8 cellular contexts compared by ENCODE assay signal in the genomic region with DNA sequence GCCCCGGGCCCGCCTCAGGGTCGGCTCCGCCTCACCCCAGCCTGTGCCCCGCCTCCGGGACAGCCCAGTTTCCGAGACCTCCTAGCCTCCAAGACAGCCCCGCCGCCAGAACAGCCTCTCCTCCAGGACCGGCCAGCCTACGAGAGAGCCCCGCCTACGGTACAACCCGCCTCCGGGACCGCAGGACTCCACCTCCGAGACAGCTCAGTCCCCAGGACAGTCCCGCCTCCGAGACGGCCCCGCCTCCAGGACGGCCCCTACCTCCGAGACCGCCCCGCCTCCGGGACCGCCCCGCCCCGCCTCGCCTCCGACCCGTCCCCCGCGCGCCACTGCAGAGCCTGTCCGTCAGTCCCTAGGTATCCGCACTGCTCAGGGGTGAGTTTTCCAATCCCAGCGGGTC. TPM values are rescaled to one million over a fixed set of nuclear protein-coding genes. Genes with fewer than 3 reads are reported as not detected.
DNase-seq lines count a peak whose midpoint lies in the region; ATAC-seq, FAIRE-seq and TF ChIP-seq lines count a peak whose summit lies in the region.
"Not testable (repeated sequence)": the region's sequence is repeated elsewhere in the genome, so short reads cannot be mapped to it uniquely, and the experiment has no call there.

A gene (plus strand): TSS at position 329 of the 400 bp plus-strand sequence.

- not testable (repeated sequence) for H4K20me1 ChIP-seq in HepG2 (ENCODE audit: insufficient read depth, low read length)

- not testable (repeated sequence) for TF ChIP-seq RAD21 in A549 (conservative IDR thresholded peaks at IDR 0.05 in 1 of 2, IDR thresholded peaks at IDR 0.05 in 1 of 2); HepG2 (CRISPR knock-in tag; IDR thresholded peaks at IDR 0.05)

- not testable (repeated sequence) for TF ChIP-seq POLR2A in A549 (IDR thresholded peaks at IDR 0.05; ENCODE audit: low read length); HepG2 (IDR thresholded peaks at IDR 0.05; ENCODE audit: insufficient read depth in 1 of 2, low read depth in 2 of 2, low read length in 2 of 2)

- FAIRE-seq in A549 (lab: Jason Lieb, UNC); HepG2 (lab: Jason Lieb, UNC): not testable (repeated sequence)

- intact Hi-C loops in activated CD4-positive, alpha-beta memory T cell treated with anti-CD3 and anti-CD28 coated beads for 36 hours (cut with micrococcal nuclease); HepG2 (cut with micrococcal nuclease; ENCODE audit: unreplicated experiment): not testable (repeated sequence)

- not testable (repeated sequence) for H3K4me1 Mint-ChIP-seq in activated CD4-positive, alpha-beta memory T cell treated with anti-CD3 and anti-CD28 coated beads for 36 hours (ENCODE audit: low read depth); activated naive CD8-positive, alpha-beta T cell treated with anti-CD3 and anti-CD28 coated beads, Interleukin-2, amount 50 U/mL, for 24 hours

- not testable (repeated sequence) for BruUV-seq in HepG2 (replicated peaks; lab: Mats Ljungman, UMichigan)

- H3K4me3 Mint-ChIP-seq in activated CD4-positive, alpha-beta memory T cell treated with anti-CD3 and anti-CD28 coated beads for 36 hours = not testable (repeated sequence)
- H3K4me3 Mint-ChIP-seq in activated naive CD8-positive, alpha-beta T cell treated with anti-CD3 and anti-CD28 coated beads, Interleukin-2, amount 50 U/mL, for 24 hours = peak within 1 kb of the TSS; percentile 51

- H3K9ac ChIP-seq in HepG2 (ENCODE audit: insufficient read depth, low read depth, low read length) = not testable (repeated sequence)

- not testable (repeated sequence) for H3K27me3 Mint-ChIP-seq in activated CD4-positive, alpha-beta memory T cell treated with anti-CD3 and anti-CD28 coated beads for 36 hours; activated naive CD8-positive, alpha-beta T cell treated with anti-CD3 and anti-CD28 coated beads, Interleukin-2, amount 50 U/mL, for 24 hours

- not testable (repeated sequence) for H3K4me3 ChIP-seq in A549; HepG2 (replicated peaks in 1 of 3; ENCODE audit: insufficient read depth in 1 of 3, low read depth in 2 of 3, low read length in 3 of 3)

- not testable (repeated sequence) for H3K9me3 ChIP-seq in A549; HepG2 (ENCODE audit: low read length)

- WGBS in A549 (ENCODE audit: missing lambda C conversion rate) = no CpG with 5 or more reads among the region's 38 CpGs
- WGBS in HepG2 (ENCODE audit: low lambda C conversion rate) = no CpG with 5 or more reads among the region's 38 CpGs

- H3K4me1 ChIP-seq in A549; HepG2 (ENCODE audit: insufficient read depth, low read length): not testable (repeated sequence)

- DNase-seq in A549 (ENCODE audit: low read depth in 1 of 2, low spot score in 1 of 2); HepG2 (ENCODE audit: low spot score): not testable (repeated sequence)
- DNase-seq in activated CD4-positive, alpha-beta memory T cell treated with anti-CD3 and anti-CD28 coated beads for 36 hours = peak; percentile 80
- DNase-seq in activated naive CD8-positive, alpha-beta T cell treated with anti-CD3 and anti-CD28 coated beads, Interleukin-2, amount 50 U/mL, for 24 hours = peak; percentile 84
- peak; percentile 52 to 73 (median 57) for DNase-seq in stimulated activated CD4-positive, alpha-beta T cell treated with anti-CD3 and anti-CD28 coated beads, TNF-alpha, amount 100 ng/mL, for 4 hours (ENCODE audit: low read depth in 3 of 3)

- TF ChIP-seq EP300 in A549 (IDR thresholded peaks at IDR 0.05); HepG2 (IDR thresholded peaks at IDR 0.05; ENCODE audit: low read depth in 2 of 2, low read length in 2 of 2); HepG2 (CRISPR knock-in tag; IDR thresholded peaks at IDR 0.05; ENCODE audit: borderline replicate concordance): not testable (repeated sequence)

- CTCF ChIA-PET in A549 (lab: Yijun Ruan, JAX); activated CD4-positive, alpha-beta memory T cell treated with anti-CD3 and anti-CD28 coated beads for 36 hours (lab: Charles Lee); HepG2 (lab: Yijun Ruan, JAX; ENCODE audit: low intra/inter-chr PET ratio, low total read pairs): not testable (repeated sequence)

- in situ Hi-C loops in HepG2 (cut with HindIII; ENCODE audit: extremely low pct_ligation_motif_present, low pct_unique_long_range_greater_than_20kb) = not testable (repeated sequence)

- ATAC-seq in A549 (peak; percentile 91 to 98), GM19025 (IDR thresholded peaks at IDR 0.05; ENCODE audit: low read depth, unreplicated experiment) (peak; percentile 82), HG02610 (IDR thresholded peaks at IDR 0.05; ENCODE audit: unreplicated experiment) (peak; percentile 82), HG03460 (IDR thresholded peaks at IDR 0.05; ENCODE audit: unreplicated experiment) (peak; percentile 82), HepG2 (peak; percentile 97)
- peak; percentile 90 for ATAC-seq in activated naive CD8-positive, alpha-beta T cell treated with anti-CD3 and anti-CD28 coated beads, Interleukin-2, amount 50 U/mL, for 24 hours

- POLR2A ChIA-PET in A549 (lab: Yijun Ruan, JAX); activated CD4-positive, alpha-beta memory T cell treated with anti-CD3 and anti-CD28 coated beads for 36 hours (lab: Charles Lee); HepG2 (lab: Yijun Ruan, JAX): not testable (repeated sequence)

- H3K4me2 ChIP-seq in A549; HepG2 (ENCODE audit: low read depth, low read length): not testable (repeated sequence)

- H3K36me3 Mint-ChIP-seq in activated CD4-positive, alpha-beta memory T cell treated with anti-CD3 and anti-CD28 coated beads for 36 hours; activated naive CD8-positive, alpha-beta T cell treated with anti-CD3 and anti-CD28 coated beads, Interleukin-2, amount 50 U/mL, for 24 hours (ENCODE audit: low read depth): not testable (repeated sequence)

- H3K27me3 ChIP-seq in HepG2 (ENCODE audit: control insufficient read depth in 1 of 2, insufficient read depth in 2 of 2, low read length in 2 of 2) = not testable (repeated sequence)

- H3K79me2 ChIP-seq in HepG2 (ENCODE audit: insufficient read depth, low read length) = not testable (repeated sequence)

- H3K36me3 ChIP-seq in HepG2 (replicated peaks in 1 of 2; ENCODE audit: control insufficient read depth in 1 of 2, insufficient read depth in 2 of 2, low read length in 2 of 2) = not testable (repeated sequence)

- TF ChIP-seq CTCF in A549 (IDR thresholded peaks at IDR 0.05); HepG2 (CRISPR knock-in tag; IDR thresholded peaks at IDR 0.05): not testable (repeated sequence)

- not testable (repeated sequence) for H3K9me3 Mint-ChIP-seq in activated CD4-positive, alpha-beta memory T cell treated with anti-CD3 and anti-CD28 coated beads for 36 hours; activated naive CD8-positive, alpha-beta T cell treated with anti-CD3 and anti-CD28 coated beads, Interleukin-2, amount 50 U/mL, for 24 hours

- not testable (repeated sequence) for H3K27ac Mint-ChIP-seq in activated CD4-positive, alpha-beta memory T cell treated with anti-CD3 and anti-CD28 coated beads for 36 hours; activated naive CD8-positive, alpha-beta T cell treated with anti-CD3 and anti-CD28 coated beads, Interleukin-2, amount 50 U/mL, for 24 hours

- not testable (repeated sequence) for H2AFZ ChIP-seq in HepG2 (ENCODE audit: low read length)

- not testable (repeated sequence) for H3K27ac ChIP-seq in A549; HepG2 (ENCODE audit: extremely low read length, insufficient read depth, low read length)

RNA-seq across cellular contexts. Expression of the gene that starts here (rescaled TPM):
- polyA plus RNA-seq in A549 (2011; rRNA removed) = 0.18 and 0.19 TPM in 2 replicates
- 0.05 and 0.07 TPM in 2 replicates for polyA plus RNA-seq in A549 (2012; cell fraction: cytosol; rRNA removed)
- polyA plus RNA-seq in A549 (2012; cell fraction: nucleus; rRNA removed) = 0.10 and 0.11 TPM in 2 replicates
- polyA plus RNA-seq in A549 (2017; fragmentation: RNase III; extraction: RNeasy Plus Mini Kit Qiagen cat#74134 plus additional on column Dnase treatment) = 0.06 to 0.11 TPM (median 0.08 TPM) in 3 replicates
- 0.24 and 0.58 TPM in 2 replicates for polyA minus RNA-seq in A549 (2011; rRNA and poly(A)+ RNA removed)
- 10 to 100 TPM; 32.7 to 33.9 TPM for total RNA-seq in activated CD4-positive, alpha-beta memory T cell treated with anti-CD3 and anti-CD28 coated beads for 36 hours
- 0.04 TPM in 1 of 2 replicates, not detected in the other for total RNA-seq in HepG2 (2016; rRNA removed; fragmentation: Illumina TruSeq; extraction: Trizol)
- total RNA-seq in HepG2 (2016; cell fraction: cytosol; rRNA removed; fragmentation: Illumina TruSeq; extraction: Trizol; ENCODE audit: low read depth) = not detected in 2 replicates
- total RNA-seq in HepG2 (2016; cell fraction: insoluble cytoplasmic fraction; rRNA removed; fragmentation: Illumina TruSeq; extraction: Trizol) = 0.07 TPM in 1 of 2 replicates, not detected in the other
- 0.03 TPM in 1 of 2 replicates, not detected in the other for total RNA-seq in HepG2 (2016; cell fraction: membrane; rRNA removed; fragmentation: Illumina TruSeq; extraction: Trizol)
- total RNA-seq in HepG2 (2016; cell fraction: nucleus; rRNA removed; fragmentation: Illumina TruSeq; extraction: Trizol) = not detected in 2 replicates
- 1.8 and 2.8 TPM in 2 replicates for polyA plus RNA-seq in HepG2 (2011; rRNA removed)
- 1.4 and 2.0 TPM in 2 replicates for polyA plus RNA-seq in HepG2 (2011; cell fraction: cytosol; rRNA removed)
- polyA plus RNA-seq in HepG2 (2011; cell fraction: nucleus; rRNA removed) = 3.3 and 4.9 TPM in 2 replicates
- 0.38 and 0.40 TPM in 2 replicates for polyA plus RNA-seq in HepG2 (2012)
- polyA plus RNA-seq in HepG2 (2016; cell fraction: cytosol; fragmentation: Illumina TruSeq; extraction: Trizol; ENCODE audit: low read depth) = not detected in 2 replicates
- polyA plus RNA-seq in HepG2 (2016; cell fraction: insoluble cytoplasmic fraction; fragmentation: Illumina TruSeq; extraction: Trizol; ENCODE audit: low read depth) = not detected in 2 replicates
- polyA plus RNA-seq in HepG2 (2016; cell fraction: membrane; fragmentation: Illumina TruSeq; extraction: Trizol; ENCODE audit: low read depth) = not detected in 2 replicates
- not detected in 2 replicates for polyA plus RNA-seq in HepG2 (2016; cell fraction: nucleus; fragmentation: Illumina TruSeq; extraction: Trizol; ENCODE audit: insufficient read depth, low read depth)
- 0.98 and 5.5 TPM in 2 replicates for polyA minus RNA-seq in HepG2 (2011; rRNA and poly(A)+ RNA removed; ENCODE audit: low replicate concordance)
- polyA minus RNA-seq in HepG2 (2011; cell fraction: cytosol; rRNA and poly(A)+ RNA removed) = 1.1 and 1.9 TPM in 2 replicates
- polyA minus RNA-seq in HepG2 (2011; cell fraction: nucleus; rRNA and poly(A)+ RNA removed) = 4.5 and 6.7 TPM in 2 replicates

Comparison
In these comparisons a context has a peak if more than half of its experiments do, and no peak if none do; other contexts are left out.
1. RNA of the gene that starts here (total RNA-seq): 32.7 to 33.9 TPM in activated CD4-positive, alpha-beta memory T cell treated with anti-CD3 and anti-CD28 coated beads for 36 hours; 0.03 to 0.07 TPM in HepG2; every median in the first group is over 10 times any median in the second.
2. Peak in ATAC-seq in A549; RNA of the gene not detected or under 1 TPM.
3. Peak in every context shown above with its lines, with median percentiles within 50 percentile points of each other: ATAC-seq.